25 cellular contexts compared by ENCODE assay signal in genomic region chrX:45822124-45822523, GRCh38.
DNase-seq lines count a peak whose midpoint lies in the region; ATAC-seq, FAIRE-seq and TF ChIP-seq lines count a peak whose summit lies in the region.
"Had no signal": no experiment of that assay in that cellular context is flagged by ENCODE, and none has a peak within 500 bp of the region (broad histone marks: within the 10 kb centered on the region; RNA-seq: fewer than 3 reads in every experiment).

No MANE protein-coding gene starts in this region.

- no peak overlapping the region for H4K8ac ChIP-seq in IMR-90 (ENCODE audit: low read depth in 2 of 2, low read length in 2 of 2)

- H3K36me3 Mint-ChIP-seq in activated T-cell treated with anti-CD3 and anti-CD28 coated beads, Interleukin-2, amount 50 U/mL, for 72 hours (ENCODE audit: insufficient read depth in 2 of 2): peaks cover 16 to 25% of the 10 kb centered on the region in 2 donors
- peaks cover 22% of the 10 kb centered on the region for H3K36me3 Mint-ChIP-seq in activated T-cell treated with anti-CD3 and anti-CD28 coated beads, Interleukin-2, amount 50 U/mL, for 4 hours (ENCODE audit: insufficient read depth)
- H3K36me3 Mint-ChIP-seq: CD14-positive monocyte had no signal

- H3K27me3 ChIP-seq in IMR-90 (ENCODE audit: control insufficient read depth, insufficient read depth, low read length): no peaks in the 10 kb centered on the region; the same call in 1 of the 2 replicates
- H3K27me3 ChIP-seq: Peyer's patch, SJCRH30 had no signal

- no peak overlapping the region for H4K91ac ChIP-seq in IMR-90 (ENCODE audit: insufficient read depth, low read depth, low read length)

- peak overlapping the region; percentile 37 for H2BK5ac ChIP-seq in IMR-90 (ENCODE audit: low read depth, low read length, poor library complexity, severe bottlenecking)

- no peak for ATAC-seq in activated T-cell treated with anti-CD3 and anti-CD28 coated beads, Interleukin-2, amount 50 U/mL, for 72 hours (replicated peaks in 1 of 2)
- ATAC-seq in activated T-cell treated with anti-CD3 and anti-CD28 coated beads, Interleukin-2, amount 50 U/mL, for 4 hours: no peak
- ATAC-seq in A549 (no peak), IMR-90 (ENCODE audit: low read depth) (no peak)

- no peak for TF ChIP-seq EP300 in A549 (IDR thresholded peaks at IDR 0.05)

- no peak overlapping the region for H2BK20ac ChIP-seq in IMR-90 (ENCODE audit: low read depth, low read length)

- H3K4me1 ChIP-seq in A549 (peaks cover 54% of the 10 kb centered on the region), IMR-90 (ENCODE audit: control insufficient read depth, insufficient read depth, low read length) (no peaks in the 10 kb centered on the region)
- H3K4me1 ChIP-seq: Peyer's patch, SJCRH30 had no signal

- no peak overlapping the region for H4K5ac ChIP-seq in IMR-90 (ENCODE audit: low read depth, low read length)

- H3K23ac ChIP-seq in IMR-90 (ENCODE audit: low read depth, low read length): no peak overlapping the region

- peaks cover 35% of the 10 kb centered on the region for H3K4me1 Mint-ChIP-seq in activated T-cell treated with anti-CD3 and anti-CD28 coated beads, Interleukin-2, amount 50 U/mL, for 72 hours (ENCODE audit: low read depth)
- peaks cover 36% of the 10 kb centered on the region for H3K4me1 Mint-ChIP-seq in activated T-cell treated with anti-CD3 and anti-CD28 coated beads, Interleukin-2, amount 50 U/mL, for 4 hours (ENCODE audit: low read depth)
- H3K4me1 Mint-ChIP-seq: B cell, CD14-positive monocyte had no signal

- WGBS in A549 (ENCODE audit: missing lambda C conversion rate): 61% methylated on average over 3 of the region's 3 CpGs
- WGBS in IMR-90 (ENCODE audit: extremely low coverage in 2 of 2, insufficient read length in 1 of 2), 2 experiments: no CpG with 5 or more reads among the region's 3 CpGs

- peaks cover 2% of the 10 kb centered on the region in 2 donors for H3K9me3 Mint-ChIP-seq in activated T-cell treated with anti-CD3 and anti-CD28 coated beads, Interleukin-2, amount 50 U/mL, for 72 hours
- no peaks in the 10 kb centered on the region for H3K9me3 Mint-ChIP-seq in activated T-cell treated with anti-CD3 and anti-CD28 coated beads, Interleukin-2, amount 50 U/mL, for 4 hours

- no peak for TF ChIP-seq CTCF in A549 (IDR thresholded peaks at IDR 0.05)
- TF ChIP-seq CTCF in IMR-90 (conservative IDR thresholded peaks at IDR 0.05; ENCODE audit: low read depth, low read length): no peak

- no peaks in the 10 kb centered on the region for H4K20me1 ChIP-seq in IMR-90 (ENCODE audit: insufficient read depth, low read length)

- in situ Hi-C loops in IMR-90 (cut with MboI; ENCODE audit: low sequenced_read_pairs): no loop called here

- H3K79me1 ChIP-seq in IMR-90 (ENCODE audit: low read depth in 1 of 2, low read length in 2 of 2): peaks cover 4 to 6% of the 10 kb centered on the region in 2 experiments; a peak in 2 of 4 replicates

- BruUV-seq in IMR-90 (replicated peaks; lab: Mats Ljungman, UMichigan): no TSS peak

- POLR2A ChIA-PET in A549 (lab: Yijun Ruan, JAX): interaction anchor here (0.6 kb wide), 2 partner anchors 38 to 503 kb away, joined by 3 to 5 read pairs; no protein-coding TSS in a partner anchor
- POLR2A ChIA-PET in IMR-90 (lab: Charles Lee; ENCODE audit: unreplicated experiment): no interaction called here

- peak overlapping the region; percentile 68 for H3K27ac Mint-ChIP-seq in activated T-cell treated with anti-CD3 and anti-CD28 coated beads, Interleukin-2, amount 50 U/mL, for 72 hours
- H3K27ac Mint-ChIP-seq: B cell, CD14-positive monocyte had no signal

- peaks cover 1% of the 10 kb centered on the region; the same call in 1 of the 2 replicates for H3K36me3 ChIP-seq in IMR-90 (ENCODE audit: control insufficient read depth, insufficient read depth, low read length)
- H3K36me3 ChIP-seq: Peyer's patch, SJCRH30 had no signal

- H3K4me3 Mint-ChIP-seq in activated T-cell treated with anti-CD3 and anti-CD28 coated beads, Interleukin-2, amount 50 U/mL, for 72 hours: peak overlapping the region in 1 of 2 donors; percentile 31
- H3K4me3 Mint-ChIP-seq in activated T-cell treated with anti-CD3 and anti-CD28 coated beads, Interleukin-2, amount 50 U/mL, for 4 hours: no peak overlapping the region
- H3K4me3 Mint-ChIP-seq: B cell, CD14-positive monocyte had no signal

- H3K4ac ChIP-seq in IMR-90 (ENCODE audit: low read depth, low read length): no peak overlapping the region

- no peak overlapping the region for H2AK5ac ChIP-seq in IMR-90 (ENCODE audit: low read depth, low read length)

- no peaks in the 10 kb centered on the region for H3K27me3 Mint-ChIP-seq in activated T-cell treated with anti-CD3 and anti-CD28 coated beads, Interleukin-2, amount 50 U/mL, for 72 hours (ENCODE audit: low read depth)
- no peaks in the 10 kb centered on the region for H3K27me3 Mint-ChIP-seq in activated T-cell treated with anti-CD3 and anti-CD28 coated beads, Interleukin-2, amount 50 U/mL, for 4 hours (ENCODE audit: low read depth)
- H3K27me3 Mint-ChIP-seq: B cell had no signal

- CTCF ChIA-PET in A549 (lab: Yijun Ruan, JAX) (interaction anchor here (5.2 kb wide), 1 partner anchor 554 kb away, joined by 37 read pairs; no protein-coding TSS in a partner anchor), IMR-90 (lab: Yijun Ruan, JAX) (no interaction called here)

- no peak overlapping the region for H2BK15ac ChIP-seq in IMR-90 (ENCODE audit: low read depth, low read length)

- H3K27ac ChIP-seq in A549: peak overlapping the region; percentile 14 to 48; a peak in 4 of 6 replicates
- no peak overlapping the region for H3K27ac ChIP-seq in IMR-90 (ENCODE audit: insufficient read depth, low read length)
- H3K27ac ChIP-seq: HL-60, KMS-11, Peyer's patch, SJCRH30 had no signal

- H3K9me1 ChIP-seq in IMR-90 (ENCODE audit: insufficient read depth, low read length): no peaks in the 10 kb centered on the region; the same call in 1 of the 2 replicates

- peak overlapping the region; percentile 30; the same call in 1 of the 2 replicates for H2BK120ac ChIP-seq in IMR-90 (ENCODE audit: low read depth, low read length)

- no peak for FAIRE-seq in A549 (lab: Jason Lieb, UNC)
- FAIRE-seq: A204.1, D721Med had no signal

- no peak overlapping the region for H3K9ac ChIP-seq in IMR-90 (ENCODE audit: low read depth, low read length)
- H3K9ac ChIP-seq: KMS-11 had no signal

- DNase-seq in activated T-cell treated with anti-CD3 and anti-CD28 coated beads, Interleukin-2, amount 50 U/mL, for 72 hours: no peak
- DNase-seq in activated T-cell treated with anti-CD3 and anti-CD28 coated beads, Interleukin-2, amount 50 U/mL, for 4 hours: no peak
- DNase-seq in A549 (ENCODE audit: low read depth in 1 of 2, low spot score in 1 of 2) (no peak), IMR-90 (no peak), fibroblast of gingiva (ENCODE audit: low read depth) (peak; percentile 19), occipital lobe (lab: John Stamatoyannopoulos, UW) (no peak), EL (no peak), NCI-H1092 (lab: John Stamatoyannopoulos, UW) (no peak)
- DNase-seq: DMS53; H7; NCI-H1105 treated with DMSO at 0.1 percent for 48 hours; NCI-H2081; NCI-H2171; NCI-H345; NCI-H524; NCI-H774; NK-92 treated with Interleukin-12 subunit alpha and Interleukin-12 subunit beta, amount 100 ng/mL, for 24 hours; Peyer's patch; SJCRH30 had no signal

- no peak for TF ChIP-seq RAD21 in A549 (conservative IDR thresholded peaks at IDR 0.05 in 1 of 2, IDR thresholded peaks at IDR 0.05 in 1 of 2)
- no peak for TF ChIP-seq RAD21 in IMR-90 (IDR thresholded peaks at IDR 0.05; ENCODE audit: low read length)

- peak overlapping the region; percentile 20; the same call in 1 of the 3 replicates for H3K4me2 ChIP-seq in A549
- no peak overlapping the region for H3K4me2 ChIP-seq in IMR-90 (ENCODE audit: low read depth, low read length)
- H3K4me2 ChIP-seq: KMS-11 had no signal

- dilution Hi-C loops in IMR-90 (cut with HindIII; ENCODE audit: low sequenced_read_pairs, unreplicated experiment): no loop called here

- H3K14ac ChIP-seq in IMR-90 (replicated peaks; ENCODE audit: low read depth, low read length): no peak overlapping the region

- intact Hi-C loops in IMR-90 (cut with micrococcal nuclease): no loop called here

- no peak for TF ChIP-seq POLR2A in A549 (IDR thresholded peaks at IDR 0.05; ENCODE audit: low read length)
- no peak for TF ChIP-seq POLR2A in IMR-90 (IDR thresholded peaks at IDR 0.05; ENCODE audit: low read depth, low read length)

- no peak overlapping the region for H3K56ac ChIP-seq in IMR-90 (ENCODE audit: extremely low read depth, insufficient read depth, low read length)

- H3K9me3 ChIP-seq in A549 (no peaks in the 10 kb centered on the region), IMR-90 (ENCODE audit: control insufficient read depth, insufficient read depth, low read length) (no peaks in the 10 kb centered on the region)
- H3K9me3 ChIP-seq: Peyer's patch, SJCRH30 had no signal

- no peak overlapping the region; the same call in 1 of the 2 replicates for H3K18ac ChIP-seq in IMR-90 (ENCODE audit: low read depth, low read length)

- H3K4me3 ChIP-seq in A549: no peak overlapping the region
- no peak overlapping the region for H3K4me3 ChIP-seq in IMR-90 (ENCODE audit: insufficient read depth, low read depth, low read length)
- H3K4me3 ChIP-seq: Peyer's patch, SJCRH30 had no signal

- H2AK9ac ChIP-seq in IMR-90 (replicated peaks; ENCODE audit: low read depth, low read length, poor library complexity): no peak overlapping the region

- no peak overlapping the region for H2AFZ ChIP-seq in IMR-90 (replicated peaks; ENCODE audit: low read length, poor library complexity)

TF ChIP-seq in A549, 52 proteins besides CTCF, POLR2A, EP300 and RAD21 (continues in another document):
- TF ChIP-seq RCOR1 (IDR thresholded peaks at IDR 0.05; ENCODE audit: low read depth, low read length): no peak
- TF ChIP-seq HOXB13 (CRISPR knock-in tag; IDR thresholded peaks at IDR 0.05; ENCODE audit: low read depth): no peak
- no peak for TF ChIP-seq HEYL (CRISPR knock-in tag; IDR thresholded peaks at IDR 0.05)
- TF ChIP-seq CHD4 (IDR thresholded peaks at IDR 0.05; ENCODE audit: borderline replicate concordance): no peak
- no peak for TF ChIP-seq PHF8 (IDR thresholded peaks at IDR 0.05; ENCODE audit: borderline replicate concordance, low read depth)

TF ChIP-seq in IMR-90, 13 proteins besides CTCF, POLR2A, EP300 and RAD21 (continues in another document):
- no peak for TF ChIP-seq RCOR1 (IDR thresholded peaks at IDR 0.05; ENCODE audit: insufficient replicate concordance, low read length)
- no peak for TF ChIP-seq CEBPB (IDR thresholded peaks at IDR 0.05; ENCODE audit: low read depth, low read length)
- no peak for TF ChIP-seq USF2 (IDR thresholded peaks at IDR 0.05; ENCODE audit: low read depth, low read length)
- no peak for TF ChIP-seq MAFK (IDR thresholded peaks at IDR 0.05; ENCODE audit: low read depth, low read length)
- TF ChIP-seq FOS (IDR thresholded peaks at IDR 0.05; ENCODE audit: low read depth, low read length): no peak
- TF ChIP-seq MAZ (IDR thresholded peaks at IDR 0.05; ENCODE audit: borderline replicate concordance, low read depth, low read length): no peak
